Comparison of ENCODE assay signal across 29 cellular contexts in the genomic region with DNA sequence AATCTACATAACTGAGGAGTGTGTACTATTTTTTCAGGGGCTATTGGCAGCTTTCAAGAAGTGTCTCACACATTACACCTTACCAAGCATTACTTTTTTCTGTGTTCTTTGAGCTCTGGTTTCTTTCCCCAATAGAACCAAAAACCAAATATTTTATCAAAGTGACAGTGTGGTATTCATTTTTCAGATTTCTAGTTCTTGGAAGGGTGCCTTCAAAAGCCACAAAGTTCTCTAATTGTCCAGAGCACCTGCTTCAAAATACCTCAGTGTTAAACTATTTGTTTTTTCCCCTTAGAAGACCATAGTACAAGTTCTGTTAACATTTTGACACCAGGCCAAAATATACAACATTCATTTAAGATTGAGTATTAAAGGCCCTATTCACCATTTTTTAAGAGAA.
"Had no signal": no experiment of that assay in that cellular context is flagged by ENCODE, and none has a peak within 500 bp of the region (broad histone marks: within the 10 kb centered on the region; RNA-seq: fewer than 3 reads in every experiment).

No MANE protein-coding gene starts in this region.

- H3K4me3 ChIP-seq: body of pancreas, cardiac muscle cell, left ventricle myocardium inferior, lung, right lobe of liver, skin epidermis, thoracic aorta, vagina had no signal

- H3K36me3 ChIP-seq: cardiac muscle cell, left ventricle myocardium inferior, neutrophil, right lobe of liver, thoracic aorta, vagina, WERI-Rb-1 had no signal

- H3K4me3 Mint-ChIP-seq: effector memory CD8-positive, alpha-beta T cell; nephron progenitor cell; stimulated activated effector memory CD8-positive, alpha-beta T cell treated with anti-CD3 and anti-CD28 coated beads, Interleukin-12 subunit alpha, Interleukin-12 subunit beta, amount 100 ng/mL, for 72 hours; stimulated activated naive CD8-positive, alpha-beta T cell treated with anti-CD3 and anti-CD28 coated beads, Interleukin-15, Interleukin-2, amounts not matched to agents 100 ng/mL and 50 ng/mL, for 24 hours; type B pancreatic cell had no signal

- H3K36me3 Mint-ChIP-seq: stimulated activated effector memory CD8-positive, alpha-beta T cell treated with anti-CD3 and anti-CD28 coated beads, Interleukin-12 subunit alpha, Interleukin-12 subunit beta, amount 100 ng/mL, for 72 hours had no signal

- ATAC-seq: activated CD4-positive, CD25-positive, alpha-beta regulatory T cell treated with anti-CD3 and anti-CD28 coated beads, Interleukin-2, amount 50 U/mL, for 24 hours; body of pancreas; effector memory CD8-positive, alpha-beta T cell; right lobe of liver; stimulated activated effector memory CD8-positive, alpha-beta T cell treated with anti-CD3 and anti-CD28 coated beads, Interleukin-12 subunit alpha, Interleukin-12 subunit beta, amount 100 ng/mL, for 72 hours had no signal

- H3K27me3 Mint-ChIP-seq: effector memory CD8-positive, alpha-beta T cell; stimulated activated naive CD8-positive, alpha-beta T cell treated with anti-CD3 and anti-CD28 coated beads, Interleukin-15, Interleukin-2, amounts not matched to agents 100 ng/mL and 50 ng/mL, for 24 hours had no signal

- DNase-seq: activated CD4-positive, alpha-beta T cell treated with anti-CD3 and anti-CD28 coated beads for 48 hours; activated CD4-positive, alpha-beta T cell treated with anti-CD3 and anti-CD28 coated beads, Interleukin-2, amount 50 U/mL, for 48 hours; activated CD8-positive, alpha-beta memory T cell treated with anti-CD3 and anti-CD28 coated beads for 24 hours; activated gamma-delta T cell treated with Interleukin-2 at 50 U/mL for 16 hours; activated naive CD4-positive, alpha-beta T cell treated with anti-CD3 and anti-CD28 coated beads, Interleukin-2, amount 50 U/mL, for 16 hours; amniotic stem cell; body of pancreas; cerebellar nuclear complex; cortex of kidney; effector memory CD8-positive, alpha-beta T cell; glutamatergic neuron; islet precursor cell; left ventricle myocardium inferior; mesendoderm; nephron progenitor cell; right lobe of liver; stimulated activated CD4-positive, alpha-beta T cell treated with anti-CD3 and anti-CD28 coated beads, Interleukin-4, amount 100 ng/mL, for 24 hours; T-helper 1 cell; WERI-Rb-1 had no signal

- H3K4me1 ChIP-seq: body of pancreas, left ventricle myocardium inferior, right lobe of liver, vagina had no signal

- H3K27ac ChIP-seq: body of pancreas, cardiac muscle cell, left ventricle myocardium inferior, neutrophil, right lobe of liver, skin epidermis, thoracic aorta, vagina, WERI-Rb-1 had no signal

- H3K9me3 ChIP-seq: body of pancreas, neutrophil, right lobe of liver, thoracic aorta, vagina had no signal

- H3K27ac Mint-ChIP-seq: effector memory CD8-positive, alpha-beta T cell; nephron progenitor cell; stimulated activated effector memory CD8-positive, alpha-beta T cell treated with anti-CD3 and anti-CD28 coated beads, Interleukin-12 subunit alpha, Interleukin-12 subunit beta, amount 100 ng/mL, for 72 hours; stimulated activated naive CD8-positive, alpha-beta T cell treated with anti-CD3 and anti-CD28 coated beads, Interleukin-15, Interleukin-2, amounts not matched to agents 100 ng/mL and 50 ng/mL, for 24 hours; type B pancreatic cell had no signal

- H3K27me3 ChIP-seq: body of pancreas, cardiac muscle cell, neutrophil, right lobe of liver, vagina had no signal

- H3K4me1 Mint-ChIP-seq: nephron progenitor cell; stimulated activated effector memory CD8-positive, alpha-beta T cell treated with anti-CD3 and anti-CD28 coated beads, Interleukin-12 subunit alpha, Interleukin-12 subunit beta, amount 100 ng/mL, for 72 hours had no signal
